Comparison of ENCODE assay signal across 1 cellular context in genomic region chr11:67644042-67644441, GRCh38.
TF ChIP-seq lines count a peak whose summit lies in the region.

No MANE protein-coding gene starts in this region.

TF ChIP-seq in HepG2, 621 proteins besides CTCF, POLR2A, EP300 and RAD21 (continued from another document):
- TF ChIP-seq MYPOP (CRISPR knock-in tag; IDR thresholded peaks at IDR 0.05) (no peak), SMARCC2 (IDR thresholded peaks at IDR 0.05) (no peak), PATZ1 (CRISPR knock-in tag; IDR thresholded peaks at IDR 0.05) (no peak)
